ENCODE assay signal across 33 cellular contexts in the genomic region with DNA sequence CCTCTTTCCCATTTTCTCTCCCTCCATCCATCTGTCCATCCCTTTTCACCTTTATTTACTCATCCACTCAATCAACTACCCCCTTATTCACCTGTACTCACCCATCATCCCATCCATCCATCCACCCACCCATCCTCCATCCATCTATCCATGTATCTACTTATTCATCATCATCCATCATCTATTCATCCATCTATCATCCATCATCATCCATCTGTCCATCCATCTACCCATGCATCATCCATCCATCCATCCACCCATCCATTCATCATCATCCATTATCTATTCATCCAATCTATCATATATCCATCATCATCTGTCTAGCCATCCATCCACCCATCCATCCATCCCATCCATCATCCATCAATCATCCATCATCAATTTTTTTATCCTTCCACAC. TPM values are rescaled to one million over a fixed set of nuclear protein-coding genes. Genes with fewer than 3 reads are reported as not detected.
"Had no signal": no experiment of that assay in that cellular context is flagged by ENCODE, and none has a peak within 500 bp of the region (broad histone marks: within the 10 kb centered on the region; RNA-seq: fewer than 3 reads in every experiment).

No MANE protein-coding gene starts in this region.

- H3K9me3 ChIP-seq: body of pancreas, breast epithelium had no signal

- FAIRE-seq: astrocyte, TTC549 had no signal

- H3K27ac Mint-ChIP-seq: activated B cell treated with CpG ODN at 0.5 μM for 24 hours; activated CD4-positive, alpha-beta memory T cell treated with anti-CD3 and anti-CD28 coated beads, Interleukin-2, amount 10 ng/mL, durations not matched to agents 7 days and 5 days; activated CD4-positive, alpha-beta T cell treated with anti-CD3 and anti-CD28 coated beads, Interleukin-2, amount 10 ng/mL, durations not matched to agents 7 days and 5 days; activated CD8-positive, alpha-beta memory T cell treated with anti-CD3 and anti-CD28 coated beads, Interleukin-2, amount 10 ng/mL, durations not matched to agents 7 days and 5 days; activated CD8-positive, alpha-beta T cell treated with anti-CD3 and anti-CD28 coated beads, Interleukin-2, amount 10 ng/mL, durations not matched to agents 7 days and 5 days; activated naive CD4-positive, alpha-beta T cell treated with anti-CD3 and anti-CD28 coated beads, Interleukin-2, amount 10 ng/mL, durations not matched to agents 7 days and 5 days; activated naive CD4-positive, alpha-beta T cell treated with anti-CD3 and anti-CD28 coated beads, Interleukin-2, amount 50 U/mL, for 24 hours; activated naive CD8-positive, alpha-beta T cell; activated naive CD8-positive, alpha-beta T cell treated with anti-CD3 and anti-CD28 coated beads, Interleukin-2, amount 10 ng/mL, durations not matched to agents 7 days and 5 days; activated naive CD8-positive, alpha-beta T cell treated with anti-CD3 and anti-CD28 coated beads, Interleukin-2, amount 50 U/mL, for 24 hours; activated T-cell treated with anti-CD3 and anti-CD28 coated beads, Interleukin-2, amount 50 U/mL, for 24 hours; activated T-helper 2 cell treated with anti-CD3 and anti-CD28 coated beads, Interferon-gamma antibody, Interleukin-2, Interleukin-4, amounts not matched to agents 10 μg/mL and 5 μg/mL and 100 μg/mL, durations not matched to agents 14 hours and 24 hours and 36 hours; T-helper 1 cell treated with Interleukin-12 subunit alpha and Interleukin-12 subunit beta and Interleukin-4 antibody, amounts not matched to agents 30 μg/mL and 1 μg/mL, for 36 hours; T-helper 2 cell treated with Interferon-gamma antibody and Interleukin-4, amounts not matched to agents 5 μg/mL and 100 μg/mL, for 36 hours had no signal

- H3K36me3 Mint-ChIP-seq: activated CD8-positive, alpha-beta memory T cell treated with anti-CD3 and anti-CD28 coated beads, Interleukin-2, amount 10 ng/mL, durations not matched to agents 7 days and 5 days; activated naive CD4-positive, alpha-beta T cell treated with anti-CD3 and anti-CD28 coated beads, Interleukin-2, amount 10 ng/mL, durations not matched to agents 7 days and 5 days; activated naive CD4-positive, alpha-beta T cell treated with anti-CD3 and anti-CD28 coated beads, Interleukin-2, amount 50 U/mL, for 24 hours; activated naive CD8-positive, alpha-beta T cell; activated naive CD8-positive, alpha-beta T cell treated with anti-CD3 and anti-CD28 coated beads, Interleukin-2, amount 10 ng/mL, durations not matched to agents 7 days and 5 days had no signal

- H3K36me3 ChIP-seq: brain microvascular endothelial cell, breast epithelium had no signal

- H3K9me3 Mint-ChIP-seq: activated CD4-positive, alpha-beta T cell treated with anti-CD3 and anti-CD28 coated beads, Interleukin-2, amount 10 ng/mL, durations not matched to agents 7 days and 5 days; activated naive CD4-positive, alpha-beta T cell treated with anti-CD3 and anti-CD28 coated beads, Interleukin-2, amount 50 U/mL, for 24 hours; activated T-cell treated with anti-CD3 and anti-CD28 coated beads, Interleukin-2, amount 50 U/mL, for 24 hours; activated T-helper 2 cell treated with anti-CD3 and anti-CD28 coated beads, Interferon-gamma antibody, Interleukin-2, Interleukin-4, amounts not matched to agents 10 μg/mL and 5 μg/mL and 100 μg/mL, durations not matched to agents 14 hours and 24 hours and 36 hours; T-helper 2 cell treated with Interferon-gamma antibody and Interleukin-4, amounts not matched to agents 5 μg/mL and 100 μg/mL, for 36 hours had no signal

- H3K27me3 Mint-ChIP-seq: activated B cell treated with CpG ODN at 0.5 μM for 24 hours; activated CD4-positive, alpha-beta memory T cell treated with anti-CD3 and anti-CD28 coated beads, Interleukin-2, amount 10 ng/mL, durations not matched to agents 7 days and 5 days; activated CD4-positive, alpha-beta T cell treated with anti-CD3 and anti-CD28 coated beads, Interleukin-2, amount 10 ng/mL, durations not matched to agents 7 days and 5 days; activated CD8-positive, alpha-beta memory T cell treated with anti-CD3 and anti-CD28 coated beads, Interleukin-2, amount 10 ng/mL, durations not matched to agents 7 days and 5 days; activated naive CD4-positive, alpha-beta T cell treated with anti-CD3 and anti-CD28 coated beads, Interleukin-2, amount 10 ng/mL, durations not matched to agents 7 days and 5 days; activated naive CD8-positive, alpha-beta T cell treated with anti-CD3 and anti-CD28 coated beads, Interleukin-2, amount 10 ng/mL, durations not matched to agents 7 days and 5 days had no signal

- H3K4me3 Mint-ChIP-seq: activated B cell treated with CpG ODN at 0.5 μM for 24 hours; activated CD4-positive, alpha-beta memory T cell treated with anti-CD3 and anti-CD28 coated beads, Interleukin-2, amount 10 ng/mL, durations not matched to agents 7 days and 5 days; activated CD4-positive, alpha-beta T cell treated with anti-CD3 and anti-CD28 coated beads, Interleukin-2, amount 10 ng/mL, durations not matched to agents 7 days and 5 days; activated CD8-positive, alpha-beta memory T cell treated with anti-CD3 and anti-CD28 coated beads, Interleukin-2, amount 10 ng/mL, durations not matched to agents 7 days and 5 days; activated CD8-positive, alpha-beta T cell treated with anti-CD3 and anti-CD28 coated beads, Interleukin-2, amount 10 ng/mL, durations not matched to agents 7 days and 5 days; activated naive CD4-positive, alpha-beta T cell treated with anti-CD3 and anti-CD28 coated beads, Interleukin-2, amount 10 ng/mL, durations not matched to agents 7 days and 5 days; activated naive CD4-positive, alpha-beta T cell treated with anti-CD3 and anti-CD28 coated beads, Interleukin-2, amount 50 U/mL, for 24 hours; activated naive CD8-positive, alpha-beta T cell; activated naive CD8-positive, alpha-beta T cell treated with anti-CD3 and anti-CD28 coated beads, Interleukin-2, amount 10 ng/mL, durations not matched to agents 7 days and 5 days; activated naive CD8-positive, alpha-beta T cell treated with anti-CD3 and anti-CD28 coated beads, Interleukin-2, amount 50 U/mL, for 24 hours; activated T-cell treated with anti-CD3 and anti-CD28 coated beads, Interleukin-2, amount 50 U/mL, for 24 hours; T-helper 1 cell treated with Interleukin-12 subunit alpha and Interleukin-12 subunit beta and Interleukin-4 antibody, amounts not matched to agents 30 μg/mL and 1 μg/mL, for 36 hours; T-helper 2 cell treated with Interferon-gamma antibody and Interleukin-4, amounts not matched to agents 5 μg/mL and 100 μg/mL, for 36 hours had no signal

- H3K4me3 ChIP-seq: body of pancreas, breast epithelium had no signal

- H3K4me1 Mint-ChIP-seq: activated B cell treated with CpG ODN at 0.5 μM for 24 hours; activated CD4-positive, alpha-beta memory T cell treated with anti-CD3 and anti-CD28 coated beads, Interleukin-2, amount 10 ng/mL, durations not matched to agents 7 days and 5 days; activated CD4-positive, alpha-beta T cell treated with anti-CD3 and anti-CD28 coated beads, Interleukin-2, amount 10 ng/mL, durations not matched to agents 7 days and 5 days; activated CD8-positive, alpha-beta memory T cell treated with anti-CD3 and anti-CD28 coated beads, Interleukin-2, amount 10 ng/mL, durations not matched to agents 7 days and 5 days; activated naive CD4-positive, alpha-beta T cell treated with anti-CD3 and anti-CD28 coated beads, Interleukin-2, amount 10 ng/mL, durations not matched to agents 7 days and 5 days; activated naive CD4-positive, alpha-beta T cell treated with anti-CD3 and anti-CD28 coated beads, Interleukin-2, amount 50 U/mL, for 24 hours; activated naive CD8-positive, alpha-beta T cell treated with anti-CD3 and anti-CD28 coated beads, Interleukin-2, amount 10 ng/mL, durations not matched to agents 7 days and 5 days; activated naive CD8-positive, alpha-beta T cell treated with anti-CD3 and anti-CD28 coated beads, Interleukin-2, amount 50 U/mL, for 24 hours had no signal

- DNase-seq: activated B cell treated with CpG ODN at 0.5 μM for 24 hours; activated CD4-positive, alpha-beta memory T cell treated with anti-CD3 and anti-CD28 coated beads, Interleukin-2, amount 10 ng/mL, durations not matched to agents 7 days and 5 days; activated CD4-positive, alpha-beta T cell treated with anti-CD3 and anti-CD28 coated beads for 48 hours; activated CD4-positive, alpha-beta T cell treated with anti-CD3 and anti-CD28 coated beads, Interleukin-2, amount 10 ng/mL, durations not matched to agents 7 days and 5 days; activated CD4-positive, alpha-beta T cell treated with anti-CD3 and anti-CD28 coated beads, Interleukin-2, amount 50 U/mL, for 48 hours; activated CD4-positive, CD25-positive, alpha-beta regulatory T cell treated with anti-CD3 and anti-CD28 coated beads, Interleukin-2, amount 50 U/mL, for 72 hours; activated CD8-positive, alpha-beta memory T cell treated with anti-CD3 and anti-CD28 coated beads for 24 hours; activated CD8-positive, alpha-beta memory T cell treated with anti-CD3 and anti-CD28 coated beads, Interleukin-2, amount 10 ng/mL, durations not matched to agents 7 days and 5 days; activated CD8-positive, alpha-beta T cell treated with anti-CD3 and anti-CD28 coated beads, Interleukin-2, amount 10 ng/mL, durations not matched to agents 7 days and 5 days; activated effector memory CD4-positive, alpha-beta T cell treated with Interleukin-2 at 50 U/mL for 16 hours; activated gamma-delta T cell; activated naive CD4-positive, alpha-beta T cell treated with anti-CD3 and anti-CD28 coated beads, Interleukin-2, amount 10 ng/mL, durations not matched to agents 7 days and 5 days; activated naive CD4-positive, alpha-beta T cell treated with Interleukin-2 at 50 U/mL for 16 hours; activated naive CD8-positive, alpha-beta T cell treated with anti-CD3 and anti-CD28 coated beads, Interleukin-2, amount 10 ng/mL, durations not matched to agents 7 days and 5 days; activated naive CD8-positive, alpha-beta T cell treated with anti-CD3 and anti-CD28 coated beads, Interleukin-2, amount 50 U/mL, for 24 hours; activated T-cell treated with anti-CD3 and anti-CD28 coated beads, Interleukin-2, amount 50 U/mL, for 24 hours; activated T-cell treated with anti-CD3 and anti-CD28 coated beads, Interleukin-2, amount 50 U/mL, for 48 hours; aorta; body of pancreas; brain microvascular endothelial cell; central memory CD4-positive, alpha-beta T cell; T-helper 1 cell; T-helper 2 cell; T-helper 9 cell had no signal

- H3K27ac ChIP-seq: body of pancreas, brain microvascular endothelial cell, breast epithelium, VCaP had no signal

- H3K4me1 ChIP-seq: body of pancreas, breast epithelium had no signal

RNA-seq across cellular contexts. Expression of gene ZNF536, which starts 48.3 kb away (rescaled TPM):
- total RNA-seq: activated B cell treated with CpG ODN at 0.5 μM for 24 hours; activated CD4-positive, alpha-beta memory T cell treated with anti-CD3 and anti-CD28 coated beads, Interleukin-2, amount 10 ng/mL, durations not matched to agents 7 days and 5 days; activated CD4-positive, alpha-beta T cell treated with anti-CD3 and anti-CD28 coated beads, Interleukin-2, amount 10 ng/mL, durations not matched to agents 7 days and 5 days; activated CD8-positive, alpha-beta memory T cell treated with anti-CD3 and anti-CD28 coated beads, Interleukin-2, amount 10 ng/mL, durations not matched to agents 7 days and 5 days; activated CD8-positive, alpha-beta T cell treated with anti-CD3 and anti-CD28 coated beads, Interleukin-2, amount 10 ng/mL, durations not matched to agents 7 days and 5 days; activated naive CD8-positive, alpha-beta T cell treated with anti-CD3 and anti-CD28 coated beads, Interleukin-2, amount 10 ng/mL, durations not matched to agents 7 days and 5 days; activated T-helper 2 cell treated with anti-CD3 and anti-CD28 coated beads, Interferon-gamma antibody, Interleukin-2, Interleukin-4, amounts not matched to agents 10 μg/mL and 5 μg/mL and 100 μg/mL, durations not matched to agents 14 hours and 24 hours and 36 hours; body of pancreas had no signal
